15 cellular contexts compared by ENCODE assay signal in the genomic region with DNA sequence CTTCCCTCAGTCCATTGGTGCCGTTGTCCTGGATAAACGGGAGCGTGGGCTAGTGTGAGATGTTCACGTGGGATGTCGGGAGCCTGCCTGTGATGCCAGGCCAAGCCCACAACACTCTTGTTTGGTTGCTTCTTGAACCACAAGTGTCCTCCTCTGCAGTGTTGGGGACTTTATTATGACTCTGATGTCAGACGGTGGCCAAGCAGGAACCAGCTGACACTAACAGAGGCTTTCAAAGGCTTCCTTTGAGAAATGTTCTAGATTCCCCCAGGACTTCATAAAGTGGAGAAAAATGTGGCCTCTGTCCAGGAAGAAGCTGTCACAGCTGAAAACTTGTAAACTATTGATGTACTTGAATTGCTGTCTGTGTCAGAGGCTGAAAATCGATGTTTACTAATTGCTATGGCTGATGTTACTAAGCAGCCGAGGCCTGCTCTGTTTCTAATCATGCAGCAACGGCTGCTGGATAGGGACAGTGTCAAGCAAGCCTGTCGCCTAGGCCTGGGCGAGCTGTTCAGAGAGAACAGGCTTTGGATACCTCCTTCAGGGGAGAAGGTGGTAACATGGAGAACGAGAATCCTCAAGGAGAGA.
DNase-seq lines count a peak whose midpoint lies in the region; ATAC-seq and TF ChIP-seq lines count a peak whose summit lies in the region.
"Had no signal": no experiment of that assay in that cellular context is flagged by ENCODE, and none has a peak within 500 bp of the region (broad histone marks: within the 10 kb centered on the region; RNA-seq: fewer than 3 reads in every experiment).

No MANE protein-coding gene starts in this region.

- H3K4me3 Mint-ChIP-seq in nephron progenitor cell, result no peak overlapping the region
- H3K4me3 Mint-ChIP-seq in stimulated activated naive B cell treated with anti-CD40 and anti-IgM and Interleukin-4, amounts not matched to agents 10 μg/mL and 1 μg/mL and 100 μg/mL, for 72 hours, result no peak overlapping the region
- H3K4me3 Mint-ChIP-seq: dendritic cell treated with granulocyte-macrophage colony-stimulating factor and Interleukin-4, amounts not matched to agents 40 ng/mL and 50 ng/mL, for 4 days had no signal

- ATAC-seq in left cardiac atrium, result peak; percentile 67 to 73
- ATAC-seq in stimulated activated naive B cell treated with anti-CD40 and anti-IgM and Interleukin-4, amounts not matched to agents 10 μg/mL and 1 μg/mL and 100 μg/mL, for 72 hours (replicated peaks), result no peak
- no peak for ATAC-seq in HG02870 (IDR thresholded peaks at IDR 0.05; ENCODE audit: unreplicated experiment)

- H3K9me3 Mint-ChIP-seq in nephron progenitor cell, result no peaks in the 10 kb centered on the region
- H3K9me3 Mint-ChIP-seq in stimulated activated naive B cell treated with anti-CD40 and anti-IgM and Interleukin-4, amounts not matched to agents 10 μg/mL and 1 μg/mL and 100 μg/mL, for 72 hours, result no peaks in the 10 kb centered on the region
- H3K9me3 Mint-ChIP-seq: dendritic cell treated with granulocyte-macrophage colony-stimulating factor and Interleukin-4, amounts not matched to agents 40 ng/mL and 50 ng/mL, for 4 days had no signal

- TF ChIP-seq CTCF in nephron progenitor cell (IDR thresholded peaks at IDR 0.05), result no peak

- H3K36me3 Mint-ChIP-seq in nephron progenitor cell (ENCODE audit: low read depth), result peaks cover 51% of the 10 kb centered on the region
- H3K36me3 Mint-ChIP-seq in stimulated activated naive B cell treated with anti-CD40 and anti-IgM and Interleukin-4, amounts not matched to agents 10 μg/mL and 1 μg/mL and 100 μg/mL, for 72 hours, result peaks cover 55 to 66% of the 10 kb centered on the region in 2 donors

- DNase-seq in AG08395 (ENCODE audit: low spot score) (peak; percentile 78), left cardiac atrium (no peak), nephron progenitor cell (no peak), GM19240 (ENCODE audit: insufficient read length, low spot score) (no peak), NCI-H1105 (lab: John Stamatoyannopoulos, UW) (no peak)
- no peak for DNase-seq in stimulated activated naive B cell treated with anti-CD40 and anti-IgM and Interleukin-4, amounts not matched to agents 10 μg/mL and 1 μg/mL and 100 μg/mL, for 72 hours
- DNase-seq: activated CD8-positive, alpha-beta memory T cell treated with anti-CD3 and anti-CD28 coated beads, Interleukin-2, amount 50 U/mL, for 4 hours; DMS79; NCI-H2081 treated with DMSO at 0.1 percent for 48 hours; SHP77 treated with DMSO at 0.1 percent for 48 hours; small intestine had no signal

- H3K4me1 Mint-ChIP-seq in nephron progenitor cell, result peaks cover 7% of the 10 kb centered on the region
- H3K4me1 Mint-ChIP-seq in stimulated activated naive B cell treated with anti-CD40 and anti-IgM and Interleukin-4, amounts not matched to agents 10 μg/mL and 1 μg/mL and 100 μg/mL, for 72 hours, result peaks cover 25 to 45% of the 10 kb centered on the region in 2 donors

- intact Hi-C loops in left cardiac atrium (cut with DNase I), result no loop called here

- peak overlapping the region; percentile 76 for H3K27ac Mint-ChIP-seq in nephron progenitor cell
- no peak overlapping the region for H3K27ac Mint-ChIP-seq in stimulated activated naive B cell treated with anti-CD40 and anti-IgM and Interleukin-4, amounts not matched to agents 10 μg/mL and 1 μg/mL and 100 μg/mL, for 72 hours
- H3K27ac Mint-ChIP-seq: dendritic cell treated with granulocyte-macrophage colony-stimulating factor and Interleukin-4, amounts not matched to agents 40 ng/mL and 50 ng/mL, for 4 days had no signal

- H3K27me3 Mint-ChIP-seq in nephron progenitor cell (ENCODE audit: low read depth, poor library complexity), result peaks cover 2% of the 10 kb centered on the region
- H3K27me3 Mint-ChIP-seq in stimulated activated naive B cell treated with anti-CD40 and anti-IgM and Interleukin-4, amounts not matched to agents 10 μg/mL and 1 μg/mL and 100 μg/mL, for 72 hours, result no peaks in the 10 kb centered on the region
- H3K27me3 Mint-ChIP-seq: dendritic cell treated with granulocyte-macrophage colony-stimulating factor and Interleukin-4, amounts not matched to agents 40 ng/mL and 50 ng/mL, for 4 days had no signal

- peak overlapping the region; percentile 27 for H3K27ac ChIP-seq in angular gyrus (ENCODE audit: low read depth, low read length)
- H3K27ac ChIP-seq: HL-60 had no signal

Comparison
In these comparisons a context has a peak if more than half of its experiments do, and no peak if none do; other contexts are left out.
1. ATAC-seq: peak in left cardiac atrium (2 of 2); none in stimulated activated naive B cell treated with anti-CD40 and anti-IgM and Interleukin-4, amounts not matched to agents 10 μg/mL and 1 μg/mL and 100 μg/mL, for 72 hours (0 of 2) and HG02870 (single experiment).